In the genomic region with DNA sequence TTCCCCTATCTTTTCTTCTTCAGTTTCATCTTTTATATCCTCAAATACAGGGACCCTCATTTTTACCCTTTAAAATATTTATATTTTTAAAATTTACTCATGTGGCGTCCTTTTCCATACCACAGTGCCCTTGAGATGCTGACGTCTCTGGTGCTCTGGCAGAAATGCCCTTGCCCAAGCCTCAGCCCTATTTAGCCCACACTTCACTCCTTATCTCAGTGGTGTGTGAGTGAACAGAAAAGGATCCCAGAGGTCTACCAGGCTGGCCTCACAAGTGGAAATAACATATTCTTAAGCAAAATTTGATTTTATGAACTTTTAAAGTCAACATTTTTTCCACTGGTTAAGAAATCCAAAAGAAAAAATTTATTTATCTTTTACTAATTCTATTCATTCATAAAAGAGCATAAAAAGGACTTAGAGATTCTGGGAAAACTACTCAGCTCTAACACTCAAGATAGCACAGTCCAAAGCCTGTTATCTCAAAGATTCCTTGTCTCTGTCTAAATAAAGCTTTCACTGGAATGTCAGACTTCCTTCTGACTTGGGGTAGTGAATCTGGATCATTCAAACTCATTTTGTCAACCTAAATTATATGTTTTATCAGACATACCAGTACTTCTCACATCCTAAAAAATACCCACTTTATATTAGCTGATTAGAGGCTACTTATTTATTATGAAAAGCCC, we compare ENCODE assay signal across 17 cellular contexts. TPM values are rescaled to one million over a fixed set of nuclear protein-coding genes. Genes with fewer than 3 reads are reported as not detected.
A peak's percentile ranks its signal among the peaks of the same experiment; 100 is the strongest.
DNase-seq lines count a peak whose midpoint lies in the region; ATAC-seq and TF ChIP-seq lines count a peak whose summit lies in the region.
"Had no signal": no experiment of that assay in that cellular context is flagged by ENCODE, and none has a peak within 500 bp of the region (broad histone marks: within the 10 kb centered on the region; RNA-seq: fewer than 3 reads in every experiment).

A gene with protein sequence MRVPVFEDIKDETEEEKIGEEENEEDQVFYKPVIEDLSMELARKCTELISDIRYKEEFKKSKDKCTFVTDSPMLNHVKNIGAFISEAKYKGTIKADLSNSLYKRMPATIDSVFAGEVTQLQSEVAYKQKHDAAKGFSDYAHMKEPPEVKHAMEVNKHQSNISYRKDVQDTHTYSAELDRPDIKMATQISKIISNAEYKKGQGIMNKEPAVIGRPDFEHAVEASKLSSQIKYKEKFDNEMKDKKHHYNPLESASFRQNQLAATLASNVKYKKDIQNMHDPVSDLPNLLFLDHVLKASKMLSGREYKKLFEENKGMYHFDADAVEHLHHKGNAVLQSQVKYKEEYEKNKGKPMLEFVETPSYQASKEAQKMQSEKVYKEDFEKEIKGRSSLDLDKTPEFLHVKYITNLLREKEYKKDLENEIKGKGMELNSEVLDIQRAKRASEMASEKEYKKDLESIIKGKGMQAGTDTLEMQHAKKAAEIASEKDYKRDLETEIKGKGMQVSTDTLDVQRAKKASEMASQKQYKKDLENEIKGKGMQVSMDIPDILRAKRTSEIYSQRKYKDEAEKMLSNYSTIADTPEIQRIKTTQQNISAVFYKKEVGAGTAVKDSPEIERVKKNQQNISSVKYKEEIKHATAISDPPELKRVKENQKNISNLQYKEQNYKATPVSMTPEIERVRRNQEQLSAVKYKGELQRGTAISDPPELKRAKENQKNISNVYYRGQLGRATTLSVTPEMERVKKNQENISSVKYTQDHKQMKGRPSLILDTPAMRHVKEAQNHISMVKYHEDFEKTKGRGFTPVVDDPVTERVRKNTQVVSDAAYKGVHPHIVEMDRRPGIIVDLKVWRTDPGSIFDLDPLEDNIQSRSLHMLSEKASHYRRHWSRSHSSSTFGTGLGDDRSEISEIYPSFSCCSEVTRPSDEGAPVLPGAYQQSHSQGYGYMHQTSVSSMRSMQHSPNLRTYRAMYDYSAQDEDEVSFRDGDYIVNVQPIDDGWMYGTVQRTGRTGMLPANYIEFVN (minus strand): TSS at position 166 of the 689 bp plus-strand sequence. CDS start 106 bp downstream, at position 60.

- H3K27me3 Mint-ChIP-seq in Caco-2 (ENCODE audit: insufficient read depth, unreplicated experiment), result no peaks in the 10 kb centered on the region
- H3K27me3 Mint-ChIP-seq: activated CD4-positive, alpha-beta T cell treated with anti-CD3 and anti-CD28 coated beads, Interleukin-2, amount 10 ng/mL, durations not matched to agents 24 days and 14 days; activated naive CD8-positive, alpha-beta T cell treated with anti-CD3 and anti-CD28 coated beads for 36 hours; CD4-positive, CD25-positive, alpha-beta regulatory T cell; central memory CD8-positive, alpha-beta T cell; T-helper 17 cell had no signal

- TF ChIP-seq CTCF in Caco-2 (IDR thresholded peaks at IDR 0.05; ENCODE audit: insufficient read depth in 1 of 2, low read depth in 1 of 2, low read length in 1 of 2, severe bottlenecking in 1 of 2, unreplicated experiment in 1 of 2) (no peak), colonic mucosa (IDR thresholded peaks at IDR 0.05) (no peak)

- H3K4me3 ChIP-seq in Caco-2 (ENCODE audit: low read depth, low read length), result no peak within 1 kb of the TSS
- no peak within 1 kb of the TSS for H3K4me3 ChIP-seq in colonic mucosa
- H3K4me3 ChIP-seq: gastroesophageal sphincter had no signal

- no TSS peak for BruUV-seq in Caco-2 (replicated peaks; lab: Mats Ljungman, UMichigan)

- CTCF ChIA-PET in Caco-2 (lab: Charles Lee), result no interaction called here

- intact Hi-C loops in Caco-2 (cut with micrococcal nuclease; ENCODE audit: unreplicated experiment) (no loop called here), colonic mucosa (cut with DNase I) (no loop called here)

- no peak for DNase-seq in Caco-2
- no peak for DNase-seq in colonic mucosa
- peak; percentile 10 for DNase-seq in iris pigment epithelial cell (ENCODE audit: low read depth)
- DNase-seq in renal cortical epithelial cell (ENCODE audit: low read depth), result no peak
- no peak for DNase-seq in activated CD4-positive, alpha-beta T cell treated with anti-CD3 and anti-CD28 coated beads for 1 hour
- DNase-seq in NCI-H2081 treated with DMSO at 0.1 percent for 48 hours (lab: John Stamatoyannopoulos, UW), result no peak
- DNase-seq: activated CD4-positive, alpha-beta T cell treated with anti-CD3 and anti-CD28 coated beads, Interleukin-2, amount 10 ng/mL, durations not matched to agents 24 days and 14 days; activated naive CD8-positive, alpha-beta T cell treated with anti-CD3 and anti-CD28 coated beads for 36 hours; CD4-positive, CD25-positive, alpha-beta regulatory T cell; DMS79 treated with DMSO at 0.1 percent for 48 hours; posterior cingulate gyrus; SIG-M5; T-helper 17 cell had no signal

- H3K27ac Mint-ChIP-seq in Caco-2 (ENCODE audit: unreplicated experiment), result no peak within 1 kb of the TSS
- H3K27ac Mint-ChIP-seq: activated CD4-positive, alpha-beta T cell treated with anti-CD3 and anti-CD28 coated beads, Interleukin-2, amount 10 ng/mL, durations not matched to agents 24 days and 14 days; activated naive CD8-positive, alpha-beta T cell treated with anti-CD3 and anti-CD28 coated beads for 36 hours; CD4-positive, CD25-positive, alpha-beta regulatory T cell; T-helper 17 cell had no signal

- H3K4me1 Mint-ChIP-seq in Caco-2 (ENCODE audit: low read depth, unreplicated experiment), result peaks cover 7% of the 10 kb centered on the region
- H3K4me1 Mint-ChIP-seq: activated CD4-positive, alpha-beta T cell treated with anti-CD3 and anti-CD28 coated beads, Interleukin-2, amount 10 ng/mL, durations not matched to agents 24 days and 14 days; activated naive CD8-positive, alpha-beta T cell treated with anti-CD3 and anti-CD28 coated beads for 36 hours; CD4-positive, CD25-positive, alpha-beta regulatory T cell; central memory CD8-positive, alpha-beta T cell; T-helper 17 cell had no signal

- no peaks in the 10 kb centered on the region for H3K27me3 ChIP-seq in Caco-2 (replicated peaks; ENCODE audit: control insufficient read depth, insufficient read depth, low read length)
- no peaks in the 10 kb centered on the region for H3K27me3 ChIP-seq in colonic mucosa
- H3K27me3 ChIP-seq: gastroesophageal sphincter had no signal

- no peak within 1 kb of the TSS for H3K27ac ChIP-seq in colonic mucosa
- H3K27ac ChIP-seq: gastroesophageal sphincter had no signal

- H3K36me3 Mint-ChIP-seq in Caco-2 (ENCODE audit: insufficient read depth, unreplicated experiment), result no peaks in the 10 kb centered on the region
- H3K36me3 Mint-ChIP-seq: activated naive CD8-positive, alpha-beta T cell treated with anti-CD3 and anti-CD28 coated beads for 36 hours; CD4-positive, CD25-positive, alpha-beta regulatory T cell had no signal

- ATAC-seq in GM19351 (IDR thresholded peaks at IDR 0.05; ENCODE audit: unreplicated experiment) (no peak), HG02852 (IDR thresholded peaks at IDR 0.05; ENCODE audit: unreplicated experiment) (no peak)
- ATAC-seq: gastroesophageal sphincter, T-helper 17 cell had no signal

- H3K9me3 ChIP-seq in Caco-2 (no peaks in the 10 kb centered on the region), colonic mucosa (no peaks in the 10 kb centered on the region)
- H3K9me3 ChIP-seq: gastroesophageal sphincter had no signal

- H3K9me3 Mint-ChIP-seq in Caco-2 (ENCODE audit: unreplicated experiment), result no peaks in the 10 kb centered on the region
- H3K9me3 Mint-ChIP-seq: activated CD4-positive, alpha-beta T cell treated with anti-CD3 and anti-CD28 coated beads, Interleukin-2, amount 10 ng/mL, durations not matched to agents 24 days and 14 days; activated naive CD8-positive, alpha-beta T cell treated with anti-CD3 and anti-CD28 coated beads for 36 hours had no signal

- POLR2A ChIA-PET in Caco-2 (lab: Charles Lee), result no interaction called here

- H3K36me3 ChIP-seq in Caco-2 (ENCODE audit: control insufficient read depth, insufficient read depth, low read length), result no peaks in the 10 kb centered on the region
- H3K36me3 ChIP-seq in colonic mucosa, result no peaks in the 10 kb centered on the region
- H3K36me3 ChIP-seq: gastroesophageal sphincter had no signal

- H3K4me3 Mint-ChIP-seq in Caco-2 (ENCODE audit: unreplicated experiment), result no peak within 1 kb of the TSS
- H3K4me3 Mint-ChIP-seq: activated CD4-positive, alpha-beta T cell treated with anti-CD3 and anti-CD28 coated beads, Interleukin-2, amount 10 ng/mL, durations not matched to agents 24 days and 14 days; activated naive CD8-positive, alpha-beta T cell treated with anti-CD3 and anti-CD28 coated beads for 36 hours; CD4-positive, CD25-positive, alpha-beta regulatory T cell; central memory CD8-positive, alpha-beta T cell; T-helper 17 cell had no signal

- H3K9ac ChIP-seq in colonic mucosa (ENCODE audit: low read depth in 2 of 2, low read length in 2 of 2), result no peak within 1 kb of the TSS

- H3K4me1 ChIP-seq in Caco-2, result peaks cover 14% of the 10 kb centered on the region
- no peaks in the 10 kb centered on the region for H3K4me1 ChIP-seq in colonic mucosa
- H3K4me1 ChIP-seq: gastroesophageal sphincter had no signal

RNA-seq across cellular contexts. Expression of the gene that starts here (rescaled TPM):
- total RNA-seq in Caco-2 (2022) (39.5 and 55.2 TPM in 2 replicates), colonic mucosa (10 to 100 TPM; 14.1 to 26.6 TPM), renal cortical epithelial cell (3.3 and 25.9 TPM in 2 replicates)
- total RNA-seq: T-helper 17 cell had no signal
